In genomic region chr1:226233293-226233692, GRCh38 we compare ENCODE assay signal across 25 cellular contexts. TPM values are rescaled to one million over a fixed set of nuclear protein-coding genes. Genes with fewer than 3 reads are reported as not detected.
DNase-seq lines count a peak whose midpoint lies in the region; ATAC-seq, FAIRE-seq and TF ChIP-seq lines count a peak whose summit lies in the region.
"Had no signal": no experiment of that assay in that cellular context is flagged by ENCODE, and none has a peak within 500 bp of the region (broad histone marks: within the 10 kb centered on the region; RNA-seq: fewer than 3 reads in every experiment).

No MANE protein-coding gene starts in this region.

- peaks cover 13% of the 10 kb centered on the region; the same call in 1 of the 2 replicates for H3K79me2 ChIP-seq in OCI-LY7 (ENCODE audit: insufficient read depth, low read depth, low read length)

- POLR2A ChIA-PET in OCI-LY7 (lab: Charles Lee): interaction anchor here (0.6 to 1.7 kb wide), 14 partner anchors 9 to 789 kb away, joined by 3 to 10 read pairs (median 4); partner anchors contain the start of gene MIXL1

- H3K27me3 ChIP-seq in adrenal gland: no peaks in the 10 kb centered on the region
- H3K27me3 ChIP-seq in H7 (ENCODE audit: control insufficient read depth, insufficient read depth, low read length): no peaks in the 10 kb centered on the region
- H3K27me3 ChIP-seq: tibial artery had no signal

- peak overlapping the region; percentile 73 for H3K4me2 ChIP-seq in OCI-LY7 (ENCODE audit: low read length)
- H3K4me2 ChIP-seq: A549, smooth muscle cell had no signal

- H3K27ac ChIP-seq in OCI-LY7 (ENCODE audit: low read depth, low read length, poor library complexity, severe bottlenecking) (peak overlapping the region; percentile 81), adrenal gland (no peak overlapping the region)
- H3K27ac ChIP-seq: A549, tibial artery had no signal

- DNase-seq in GM12891 (ENCODE audit: insufficient read length, low spot score): no peak
- peak; percentile 93 for DNase-seq in OCI-LY7 (ENCODE audit: low spot score)
- DNase-seq in NCI-H2171 treated with DMSO at 0.1 percent for 48 hours (lab: John Stamatoyannopoulos, UW): no peak
- no peak for DNase-seq in adrenal gland
- DNase-seq in HT-29 (ENCODE audit: low spot score): no peak
- DNase-seq in H7: no peak
- DNase-seq: activated CD8-positive, alpha-beta memory T cell treated with anti-CD3 and anti-CD28 coated beads, Interleukin-2, amount 10 ng/mL, durations not matched to agents 7 days and 5 days; activated gamma-delta T cell; CD4-positive, CD25-positive, alpha-beta regulatory T cell; left ventricle myocardium superior; NCI-H1930; NCI-H524 treated with DMSO at 0.1 percent for 48 hours; posterior cingulate gyrus; tibial artery had no signal

- intact Hi-C loops in OCI-LY7 (cut with micrococcal nuclease; ENCODE audit: unreplicated experiment): loop anchor here (2.0 kb wide), 1 partner anchor 76 kb away; the partner anchor contains the start of gene LIN9
- intact Hi-C loops in adrenal gland (cut with DNase I): no loop called here

- no peak for TF ChIP-seq POLR2A in GM12891 (IDR thresholded peaks at IDR 0.05; ENCODE audit: low read depth, low read length)
- TF ChIP-seq POLR2A in adrenal gland (IDR thresholded peaks at IDR 0.05): no peak

- 86 to 96% (median 93%) methylated on average over 6 of the region's 6 CpGs for WGBS in adrenal gland, 4 donors

- CTCF ChIA-PET in OCI-LY7 (lab: Charles Lee; ENCODE audit: unreplicated experiment): interaction anchor here (1.0 kb wide), 2 partner anchors 10 to 70 kb away, joined by 3 to 4 read pairs; partner anchors contain the start of gene MIXL1

- H3K4me3 ChIP-seq in OCI-LY7 (ENCODE audit: low read depth, low read length, poor library complexity, severe bottlenecking) (peak overlapping the region; percentile 60), adrenal gland (no peak overlapping the region), H7 (ENCODE audit: insufficient read depth, low read depth, low read length) (no peak overlapping the region)
- H3K4me3 ChIP-seq: A549, smooth muscle cell, tibial artery had no signal

- H3K9me2 ChIP-seq in OCI-LY7 (ENCODE audit: insufficient read depth, low read length): no peaks in the 10 kb centered on the region

- TF ChIP-seq CTCF in OCI-LY7 (conservative IDR thresholded peaks at IDR 0.05; ENCODE audit: low read length) (no peak), adrenal gland (IDR thresholded peaks at IDR 0.05) (no peak)

- peaks cover 51% of the 10 kb centered on the region for H3K4me1 ChIP-seq in OCI-LY7 (ENCODE audit: insufficient read depth, low read length, poor library complexity, severe bottlenecking)
- no peaks in the 10 kb centered on the region for H3K4me1 ChIP-seq in adrenal gland (replicated peaks in 1 of 2)
- H3K4me1 ChIP-seq: A549, tibial artery had no signal

- H3K36me3 ChIP-seq in OCI-LY7 (ENCODE audit: insufficient read depth, low read length) (peaks cover 49% of the 10 kb centered on the region), adrenal gland (replicated peaks in 1 of 2) (no peaks in the 10 kb centered on the region), H7 (replicated peaks; ENCODE audit: control insufficient read depth, insufficient read depth, low read length) (peaks cover 4% of the 10 kb centered on the region)

- peak overlapping the region; percentile 15; the same call in 1 of the 2 replicates for H2AFZ ChIP-seq in OCI-LY7 (ENCODE audit: low read length)

- BruUV-seq in OCI-LY7 (replicated peaks; lab: Mats Ljungman, UMichigan): no TSS peak

- peak; percentile 88 for FAIRE-seq in GM12891 (lab: Jason Lieb, UNC)
- FAIRE-seq: A549, astrocyte had no signal

- H3K9me3 ChIP-seq in OCI-LY7 (ENCODE audit: low read length) (no peaks in the 10 kb centered on the region), adrenal gland (replicated peaks in 1 of 3) (no peaks in the 10 kb centered on the region)
- H3K9me3 ChIP-seq: A549, tibial artery had no signal

- peak; percentile 65 for ATAC-seq in GM19463 (IDR thresholded peaks at IDR 0.05; ENCODE audit: unreplicated experiment)
- peak; percentile 72 for ATAC-seq in HG02885 (IDR thresholded peaks at IDR 0.05; ENCODE audit: poor library complexity, unreplicated experiment)
- ATAC-seq: A549; activated CD4-positive, CD25-positive, alpha-beta regulatory T cell treated with anti-CD3 and anti-CD28 coated beads, Interleukin-2, amount 50 U/mL, for 24 hours; activated CD8-positive, alpha-beta memory T cell treated with anti-CD3 and anti-CD28 coated beads, Interleukin-2, amount 10 ng/mL, durations not matched to agents 7 days and 5 days; left ventricle myocardium superior; stimulated activated effector memory CD8-positive, alpha-beta T cell treated with anti-CD3 and anti-CD28 coated beads, Interleukin-12 subunit alpha, Interleukin-12 subunit beta, amount 100 ng/mL, for 72 hours had no signal

- H4K20me1 ChIP-seq in OCI-LY7 (ENCODE audit: insufficient read depth, low read length): no peaks in the 10 kb centered on the region

TF ChIP-seq in GM12891, 5 proteins besides CTCF, POLR2A, EP300 and RAD21:
- TF ChIP-seq POU2F2 (IDR thresholded peaks at IDR 0.05; ENCODE audit: low read depth, low read length) (peak; percentile 69; the same call in 1 of the 2 replicates), POLR2AphosphoS5 (IDR thresholded peaks at IDR 0.05; ENCODE audit: low read depth, low read length) (no peak)
TF ChIP-seq in GM12891: peak in this region for 1.

RNA-seq across cellular contexts. Expression of gene MIXL1, which starts 9.8 kb away (rescaled TPM):
- 0.58 TPM for polyA plus RNA-seq in GM12891 (2012; ENCODE audit: low read depth, missing spikeins)
- total RNA-seq in OCI-LY7 (2014; rRNA removed; shearing (Covaris generic)): 0.28 and 0.82 TPM in 2 replicates
- total RNA-seq in OCI-LY7 (2022): 2.2 and 2.7 TPM in 2 replicates
- total RNA-seq in adrenal gland: not detected
- polyA plus RNA-seq in adrenal gland: under 1 TPM in 1 of 3 donors, not detected in 2; 0.27 TPM
- not detected in 2 replicates for total RNA-seq in HT-29 (2014; rRNA removed; shearing (Covaris generic))
- total RNA-seq in H7 (2014; rRNA removed; shearing (Covaris generic)): 27.5 and 61.1 TPM in 2 replicates
- total RNA-seq: activated CD8-positive, alpha-beta memory T cell treated with anti-CD3 and anti-CD28 coated beads, Interleukin-2, amount 10 ng/mL, durations not matched to agents 7 days and 5 days; CD4-positive, CD25-positive, alpha-beta regulatory T cell; frontal cortex; left ventricle myocardium superior; M059J; myocyte; T-helper 1 cell treated with Interleukin-12 subunit alpha and Interleukin-12 subunit beta and Interleukin-4 antibody, amounts not matched to agents 30 ng/mL and 1 ng/mL, for 36 hours had no signal
- polyA plus RNA-seq: CD4-positive, CD25-positive, alpha-beta regulatory T cell had no signal

RNA-seq across cellular contexts. Expression of gene ACBD3, which starts 46.8 kb away (rescaled TPM):
- polyA plus RNA-seq in GM12891 (2012; ENCODE audit: low read depth, missing spikeins): 12.0 TPM
- 30.3 and 35.3 TPM in 2 replicates for total RNA-seq in OCI-LY7 (2014; rRNA removed; shearing (Covaris generic))
- total RNA-seq in OCI-LY7 (2022): 51.7 and 54.1 TPM in 2 replicates
- total RNA-seq in adrenal gland: 10 to 100 TPM; 25.0 to 44.1 (median 33.1) TPM
- 10 to 100 TPM in 2 of 3 donors, 1 to 10 TPM in 1; 5.4 to 49.1 (median 11.3) TPM for polyA plus RNA-seq in adrenal gland
- 20.0 and 20.5 TPM in 2 replicates for total RNA-seq in HT-29 (2014; rRNA removed; shearing (Covaris generic))
- total RNA-seq in H7 (2014; rRNA removed; shearing (Covaris generic)): 43.7 and 57.6 TPM in 2 replicates
